In genomic region chr6:30102701-30103629, GRCh38 we compare ENCODE assay signal across 8 cellular contexts. TPM values are rescaled to one million over a fixed set of nuclear protein-coding genes. Genes with fewer than 3 reads are reported as not detected.
A peak's percentile ranks its signal among the peaks of the same experiment; 100 is the strongest.
DNase-seq lines count a peak whose midpoint lies in the region; FAIRE-seq and TF ChIP-seq lines count a peak whose summit lies in the region.

No MANE protein-coding gene starts in this region.

- WGBS in esophagus muscularis mucosa: 13% methylated on average over 32 of the region's 32 CpGs

- H3K4me3 ChIP-seq in esophagus muscularis mucosa (peak overlapping the region; percentile 46 to 64 (median 48)), muscle layer of duodenum (ENCODE audit: low read depth in 1 of 2, low read length in 2 of 2) (peak overlapping the region; percentile 52 to 60)

- peak overlapping the region; percentile 73 to 79 (median 74) for H3K27ac ChIP-seq in esophagus muscularis mucosa (replicated peaks in 1 of 4)
- peak overlapping the region; percentile 71 for H3K27ac ChIP-seq in muscle layer of duodenum (ENCODE audit: low read length)

- TF ChIP-seq POLR2A in esophagus muscularis mucosa (IDR thresholded peaks at IDR 0.05; ENCODE audit: low read depth): no peak

- TF ChIP-seq EP300 in esophagus muscularis mucosa (IDR thresholded peaks at IDR 0.05): no peak

- TF ChIP-seq CTCF in AG09319 (IDR thresholded peaks at IDR 0.05; ENCODE audit: low read depth, low read length): peak; percentile 96
- TF ChIP-seq CTCF in esophagus muscularis mucosa (IDR thresholded peaks at IDR 0.05): peak; percentile 82 to 95 (median 93)

- H3K36me3 ChIP-seq in esophagus muscularis mucosa (no peaks in the 10 kb centered on the region), muscle layer of duodenum (ENCODE audit: control insufficient read depth in 1 of 2, insufficient read depth in 2 of 2, low read length in 2 of 2) (no peaks in the 10 kb centered on the region)

- peaks cover 7 to 60% (median 24%) of the 10 kb centered on the region in 4 donors for H3K27me3 ChIP-seq in esophagus muscularis mucosa
- H3K27me3 ChIP-seq in muscle layer of duodenum (ENCODE audit: low read depth, low read length): peaks cover 12% of the 10 kb centered on the region

- H3K9me3 ChIP-seq in esophagus muscularis mucosa: no peaks in the 10 kb centered on the region
- H3K9me3 ChIP-seq in muscle layer of duodenum (ENCODE audit: control insufficient read depth in 1 of 2, low read length in 2 of 2): no peaks in the 10 kb centered on the region

- intact Hi-C loops in esophagus muscularis mucosa (cut with DNase I): loop anchor here (1.0 to 5.0 kb wide), 2 partner anchors 28 to 36 kb away; partner anchors contain the start of gene PPP1R11

- H3K4me1 ChIP-seq in esophagus muscularis mucosa (peaks cover 32 to 40% (median 37%) of the 10 kb centered on the region in 4 donors), muscle layer of duodenum (ENCODE audit: control insufficient read depth in 1 of 2, insufficient read depth in 2 of 2, low read length in 2 of 2) (peaks cover 19 to 33% of the 10 kb centered on the region in 2 donors)

- peak; percentile 90 for FAIRE-seq in GM19239 (lab: Jason Lieb, UNC)

- DNase-seq in AG09319 (ENCODE audit: extremely low read depth, low read depth) (peak; percentile 62), GM19239 (ENCODE audit: insufficient read length, low spot score) (peak; percentile 76), HuH-7.5 (ENCODE audit: low spot score) (peak; percentile 70), OCI-M2 (lab: John Stamatoyannopoulos, UW; ENCODE audit: unreplicated experiment) (peak; percentile 83), activated T-cell treated with anti-CD3 and anti-CD28 coated beads for 4 hours (peak; percentile 77), esophagus muscularis mucosa (ENCODE audit: extremely low spot score) (peak; percentile 97)
- peak; percentile 70 to 71 for DNase-seq in stimulated activated CD8-positive, alpha-beta memory T cell treated with anti-CD3 and anti-CD28 coated beads, Interleukin-4, amount 100 ng/mL, for 4 hours (ENCODE audit: low read depth in 2 of 2, low spot score in 1 of 2)

RNA-seq across cellular contexts. Expression of gene TRIM31, which starts 9.9 kb away (rescaled TPM):
- total RNA-seq in esophagus muscularis mucosa: 1 to 10 TPM in 1 of 4 donors, not detected in 3; 1.3 TPM

RNA-seq across cellular contexts. Expression of gene RNF39, which starts 27.4 kb away (rescaled TPM):
- under 1 TPM in 1 of 4 donors, not detected in 3; 0.11 TPM for total RNA-seq in esophagus muscularis mucosa

RNA-seq across cellular contexts. Expression of gene TRIM40, which starts 33.0 kb away (rescaled TPM):
- not detected for total RNA-seq in esophagus muscularis mucosa

RNA-seq across cellular contexts. Expression of gene PPP1R11, which starts 36.0 kb away (rescaled TPM):
- 10 to 100 TPM; 50.7 to 64.7 (median 60.2) TPM for total RNA-seq in esophagus muscularis mucosa

RNA-seq across cellular contexts. Expression of gene POLR1H, which starts 41.9 kb away (rescaled TPM):
- total RNA-seq in esophagus muscularis mucosa: 10 to 100 TPM; 12.9 to 21.0 (median 17.4) TPM

Comparison
In these comparisons a context has a peak if more than half of its experiments do, and no peak if none do; other contexts are left out.
1. Peak in every context shown above with its lines: DNase-seq, H3K4me3 ChIP-seq and H3K27ac ChIP-seq.